In the genomic region with DNA sequence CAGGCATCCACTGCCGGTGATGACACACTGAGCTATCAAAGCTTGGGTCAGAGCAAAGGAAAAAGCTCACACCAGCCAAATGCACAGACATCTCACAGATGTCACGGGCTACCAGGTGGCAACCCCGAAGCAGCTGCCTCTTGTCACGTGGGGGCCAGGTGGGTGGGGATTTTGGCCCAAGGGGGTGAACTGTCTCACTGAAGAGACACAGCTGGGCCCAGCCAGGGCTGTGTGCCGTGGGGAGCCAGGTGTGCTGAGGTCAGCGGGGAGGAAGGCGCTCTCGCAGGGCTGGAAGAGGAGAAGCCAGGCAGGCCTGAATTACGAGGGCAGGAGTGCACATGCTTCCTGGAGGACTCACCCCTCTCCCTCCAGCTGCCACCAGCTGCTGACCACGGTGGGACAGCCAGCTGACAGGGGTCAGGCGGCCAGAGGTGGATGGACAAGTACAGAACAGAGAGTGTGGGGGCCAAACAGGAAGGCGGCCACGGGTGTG, we compare ENCODE assay signal across 9 cellular contexts. TPM values are rescaled to one million over a fixed set of nuclear protein-coding genes. Genes with fewer than 3 reads are reported as not detected.
DNase-seq lines count a peak whose midpoint lies in the region; ATAC-seq and TF ChIP-seq lines count a peak whose summit lies in the region.
"Had no signal": no experiment of that assay in that cellular context is flagged by ENCODE, and none has a peak within 500 bp of the region (broad histone marks: within the 10 kb centered on the region; RNA-seq: fewer than 3 reads in every experiment).

No MANE protein-coding gene starts in this region.

- peaks cover 13% of the 10 kb centered on the region for H3K27me3 Mint-ChIP-seq in nephron (ENCODE audit: low read depth)
- H3K27me3 Mint-ChIP-seq in activated T-cell treated with anti-CD3 and anti-CD28 coated beads, Interleukin-2, amount 50 U/mL, for 72 hours (ENCODE audit: low read depth): no peaks in the 10 kb centered on the region

- H3K36me3 Mint-ChIP-seq in nephron (ENCODE audit: low read depth): no peaks in the 10 kb centered on the region
- H3K36me3 Mint-ChIP-seq in activated T-cell treated with anti-CD3 and anti-CD28 coated beads, Interleukin-2, amount 50 U/mL, for 72 hours (ENCODE audit: insufficient read depth in 2 of 2): no peaks in the 10 kb centered on the region
- H3K36me3 Mint-ChIP-seq in activated naive CD4-positive, alpha-beta T cell treated with anti-CD3 and anti-CD28 coated beads, Interleukin-2, amount 50 U/mL, for 72 hours: no peaks in the 10 kb centered on the region

- no peaks in the 10 kb centered on the region for H3K9me3 Mint-ChIP-seq in nephron
- no peaks in the 10 kb centered on the region for H3K9me3 Mint-ChIP-seq in activated T-cell treated with anti-CD3 and anti-CD28 coated beads, Interleukin-2, amount 50 U/mL, for 72 hours
- no peaks in the 10 kb centered on the region for H3K9me3 Mint-ChIP-seq in activated naive CD4-positive, alpha-beta T cell treated with anti-CD3 and anti-CD28 coated beads, Interleukin-2, amount 50 U/mL, for 72 hours

- peak overlapping the region; percentile 98 to 99 (median 98) for H3K27ac Mint-ChIP-seq in nephron
- no peak overlapping the region for H3K27ac Mint-ChIP-seq in activated T-cell treated with anti-CD3 and anti-CD28 coated beads, Interleukin-2, amount 50 U/mL, for 72 hours
- H3K27ac Mint-ChIP-seq in activated naive CD4-positive, alpha-beta T cell treated with anti-CD3 and anti-CD28 coated beads, Interleukin-2, amount 50 U/mL, for 72 hours: no peak overlapping the region

- ATAC-seq in GM18520 (IDR thresholded peaks at IDR 0.05; ENCODE audit: unreplicated experiment): peak; percentile 73
- ATAC-seq in HG02759 (IDR thresholded peaks at IDR 0.05; ENCODE audit: unreplicated experiment): peak; percentile 88
- ATAC-seq in activated T-cell treated with anti-CD3 and anti-CD28 coated beads, Interleukin-2, amount 50 U/mL, for 72 hours (replicated peaks in 1 of 2): no peak
- no peak for ATAC-seq in activated naive CD4-positive, alpha-beta T cell treated with anti-CD3 and anti-CD28 coated beads, Interleukin-2, amount 50 U/mL, for 72 hours

- H3K4me3 Mint-ChIP-seq in nephron: no peak overlapping the region
- H3K4me3 Mint-ChIP-seq in activated T-cell treated with anti-CD3 and anti-CD28 coated beads, Interleukin-2, amount 50 U/mL, for 72 hours: no peak overlapping the region

- no peak for TF ChIP-seq CTCF in nephron (IDR thresholded peaks at IDR 0.05; ENCODE audit: unreplicated experiment in 3 of 3)

- DNase-seq in NCI-H774 (lab: John Stamatoyannopoulos, UW): peak; percentile 60
- no peak for DNase-seq in stimulated activated CD4-positive, alpha-beta T cell treated with anti-CD3 and anti-CD28 coated beads, Interleukin-15, amount 100 ng/mL, for 24 hours
- DNase-seq in NCI-H128 (lab: John Stamatoyannopoulos, UW; ENCODE audit: unreplicated experiment): no peak
- no peak for DNase-seq in activated T-cell treated with anti-CD3 and anti-CD28 coated beads, Interleukin-2, amount 50 U/mL, for 72 hours
- DNase-seq in activated naive CD4-positive, alpha-beta T cell treated with anti-CD3 and anti-CD28 coated beads, Interleukin-2, amount 50 U/mL, for 72 hours (ENCODE audit: low spot score in 2 of 2): no peak
- DNase-seq: activated CD4-positive, alpha-beta T cell treated with anti-CD3 and anti-CD28 coated beads, Interleukin-2, amount 50 U/mL, for 48 hours had no signal

- peaks cover 62% of the 10 kb centered on the region for H3K4me1 Mint-ChIP-seq in nephron
- no peaks in the 10 kb centered on the region for H3K4me1 Mint-ChIP-seq in activated T-cell treated with anti-CD3 and anti-CD28 coated beads, Interleukin-2, amount 50 U/mL, for 72 hours (ENCODE audit: low read depth)

RNA-seq across cellular contexts. Expression of a gene that starts 32.4 kb away (rescaled TPM):
- under 1 TPM; 0.10 to 0.42 TPM for total RNA-seq in activated T-cell treated with anti-CD3 and anti-CD28 coated beads, Interleukin-2, amount 50 U/mL, for 72 hours
- under 1 TPM; 0.04 to 0.32 TPM for total RNA-seq in activated naive CD4-positive, alpha-beta T cell treated with anti-CD3 and anti-CD28 coated beads, Interleukin-2, amount 50 U/mL, for 72 hours

Comparison
In these comparisons a context has a peak if more than half of its experiments do, and no peak if none do; other contexts are left out.
1. ATAC-seq: peak in GM18520 (single experiment) and HG02759 (single experiment); none in activated T-cell treated with anti-CD3 and anti-CD28 coated beads, Interleukin-2, amount 50 U/mL, for 72 hours (0 of 2) and activated naive CD4-positive, alpha-beta T cell treated with anti-CD3 and anti-CD28 coated beads, Interleukin-2, amount 50 U/mL, for 72 hours (0 of 2).
2. H3K27ac Mint-ChIP-seq: peak in nephron (3 of 3); none in activated T-cell treated with anti-CD3 and anti-CD28 coated beads, Interleukin-2, amount 50 U/mL, for 72 hours (single experiment) and activated naive CD4-positive, alpha-beta T cell treated with anti-CD3 and anti-CD28 coated beads, Interleukin-2, amount 50 U/mL, for 72 hours (0 of 2).